31 cellular contexts compared by ENCODE assay signal in the genomic region with DNA sequence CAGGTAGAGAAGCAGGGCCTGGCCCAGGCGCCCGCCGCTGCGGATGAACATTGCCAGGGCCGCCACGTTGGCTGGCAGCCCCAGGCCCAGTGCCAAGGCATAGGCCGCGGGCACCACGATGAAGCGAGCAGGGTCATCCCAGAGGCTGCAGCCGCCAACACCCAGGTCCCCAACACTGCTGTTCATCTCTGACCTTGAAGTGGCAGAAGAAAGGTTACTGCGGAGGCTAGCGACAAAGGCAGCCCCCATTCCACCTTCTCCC.
"Had no signal": no experiment of that assay in that cellular context is flagged by ENCODE, and none has a peak within 500 bp of the region (broad histone marks: within the 10 kb centered on the region; RNA-seq: fewer than 3 reads in every experiment).

No MANE protein-coding gene starts in this region.

- H3K9me3 Mint-ChIP-seq: activated CD4-positive, alpha-beta memory T cell treated with anti-CD3 and anti-CD28 coated beads, Interleukin-2, amount 10 ng/mL, durations not matched to agents 7 days and 5 days; activated naive CD8-positive, alpha-beta T cell treated with anti-CD3 and anti-CD28 coated beads, Interleukin-2, amount 10 ng/mL, durations not matched to agents 7 days and 5 days had no signal

- H3K27ac Mint-ChIP-seq: activated CD4-positive, alpha-beta memory T cell treated with anti-CD3 and anti-CD28 coated beads, Interleukin-2, amount 10 ng/mL, durations not matched to agents 7 days and 5 days; activated CD8-positive, alpha-beta memory T cell treated with anti-CD3 and anti-CD28 coated beads, Interleukin-2, amount 10 ng/mL, durations not matched to agents 7 days and 5 days; activated naive CD8-positive, alpha-beta T cell treated with anti-CD3 and anti-CD28 coated beads, Interleukin-2, amount 10 ng/mL, durations not matched to agents 7 days and 5 days; T-cell had no signal

- H3K4me2 ChIP-seq: KMS-11 had no signal

- ATAC-seq: activated CD8-positive, alpha-beta memory T cell treated with anti-CD3 and anti-CD28 coated beads, Interleukin-2, amount 10 ng/mL, durations not matched to agents 7 days and 5 days; Panc1; SK-N-SH treated with all-trans-retinoic acid at 6 μM for 48 hours; T-cell had no signal

- H3K27ac ChIP-seq: brain microvascular endothelial cell, KMS-11, WERI-Rb-1 had no signal

- H3K4me3 Mint-ChIP-seq: activated CD4-positive, alpha-beta memory T cell treated with anti-CD3 and anti-CD28 coated beads, Interleukin-2, amount 10 ng/mL, durations not matched to agents 7 days and 5 days; activated CD8-positive, alpha-beta memory T cell treated with anti-CD3 and anti-CD28 coated beads, Interleukin-2, amount 10 ng/mL, durations not matched to agents 7 days and 5 days; activated naive CD8-positive, alpha-beta T cell treated with anti-CD3 and anti-CD28 coated beads, Interleukin-2, amount 10 ng/mL, durations not matched to agents 7 days and 5 days; T-cell had no signal

- H3K27me3 Mint-ChIP-seq: activated CD4-positive, alpha-beta memory T cell treated with anti-CD3 and anti-CD28 coated beads, Interleukin-2, amount 10 ng/mL, durations not matched to agents 7 days and 5 days; activated CD8-positive, alpha-beta memory T cell treated with anti-CD3 and anti-CD28 coated beads, Interleukin-2, amount 10 ng/mL, durations not matched to agents 7 days and 5 days; activated naive CD8-positive, alpha-beta T cell treated with anti-CD3 and anti-CD28 coated beads, Interleukin-2, amount 10 ng/mL, durations not matched to agents 7 days and 5 days; T-cell had no signal

- H3K36me3 ChIP-seq: brain microvascular endothelial cell, WERI-Rb-1 had no signal

- DNase-seq: activated CD4-positive, alpha-beta memory T cell treated with anti-CD3 and anti-CD28 coated beads, Interleukin-2, amount 10 ng/mL, durations not matched to agents 7 days and 5 days; activated CD4-positive, alpha-beta T cell treated with anti-CD3 and anti-CD28 coated beads for 1 hour; activated CD4-positive, alpha-beta T cell treated with anti-CD3 and anti-CD28 coated beads for 48 hours; activated CD4-positive, CD25-positive, alpha-beta regulatory T cell; activated CD8-positive, alpha-beta memory T cell treated with anti-CD3 and anti-CD28 coated beads for 24 hours; activated CD8-positive, alpha-beta memory T cell treated with anti-CD3 and anti-CD28 coated beads, Interleukin-2, amount 10 ng/mL, durations not matched to agents 7 days and 5 days; activated CD8-positive, alpha-beta memory T cell treated with anti-CD3 and anti-CD28 coated beads, Interleukin-2, amount 50 U/mL, for 48 hours; activated effector memory CD4-positive, alpha-beta T cell treated with anti-CD3 and anti-CD28 coated beads, Interleukin-2, amount 50 U/mL, for 16 hours; activated naive CD4-positive, alpha-beta T cell; activated naive CD4-positive, alpha-beta T cell treated with anti-CD3 and anti-CD28 coated beads, Interleukin-2, amount 50 U/mL, for 16 hours; activated naive CD8-positive, alpha-beta T cell treated with anti-CD3 and anti-CD28 coated beads, Interleukin-2, amount 10 ng/mL, durations not matched to agents 7 days and 5 days; activated T-cell treated with anti-CD3 and anti-CD28 coated beads, Interleukin-2, amount 50 U/mL, for 48 hours; anterior cingulate cortex; brain microvascular endothelial cell; central memory CD4-positive, alpha-beta T cell; MM.1S; MV-4-11; NCI-H1092; NCI-H1436 treated with DMSO at 0.1 percent for 48 hours; NCI-H1694 treated with DMSO at 0.1 percent for 48 hours; NCI-H2029; NCI-H345; NCI-H524 treated with DMSO at 0.1 percent for 48 hours; SIG-M5; T-cell; T-helper 2 cell; T-helper 9 cell; WERI-Rb-1 had no signal

- H3K27me3 ChIP-seq: brain microvascular endothelial cell had no signal
